Comparison of ENCODE assay signal across 8 cellular contexts in the genomic region with DNA sequence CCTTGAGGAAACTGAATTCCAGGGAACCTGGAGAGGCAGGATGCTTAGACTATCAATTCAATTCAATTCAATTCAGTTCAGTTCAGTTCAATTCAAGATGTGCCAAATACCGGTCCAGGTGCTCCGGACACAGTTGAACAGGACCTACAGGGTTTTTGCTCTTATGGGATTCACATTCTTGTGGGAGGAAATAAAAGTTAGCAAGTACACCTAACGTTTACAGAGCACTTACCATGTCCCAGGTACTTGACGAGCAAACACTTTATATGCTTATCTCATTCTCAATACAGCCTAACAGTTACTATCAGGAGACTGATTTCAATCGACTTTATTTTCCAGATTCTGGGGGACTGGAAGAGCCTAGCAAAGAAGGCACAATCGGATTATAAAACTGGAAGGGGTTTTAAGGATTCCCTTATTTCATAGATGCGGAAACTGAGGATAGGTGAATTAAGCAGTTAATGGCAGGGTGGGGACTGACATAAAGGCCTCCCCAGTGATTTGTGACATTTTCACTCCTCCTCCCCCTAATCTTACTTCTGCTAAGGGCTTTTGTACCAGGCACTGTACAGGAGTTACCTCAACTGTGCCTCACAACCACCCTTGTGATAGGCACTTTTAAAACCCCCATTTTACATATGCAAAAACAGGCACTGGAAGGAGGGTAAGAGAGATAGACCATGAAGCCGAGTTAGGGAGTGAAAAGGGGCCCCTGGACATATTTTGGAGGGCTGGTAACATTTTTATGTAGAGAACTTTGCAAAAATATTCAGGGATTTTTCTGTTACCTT. TPM values are rescaled to one million over a fixed set of nuclear protein-coding genes. Genes with fewer than 3 reads are reported as not detected.
DNase-seq lines count a peak whose midpoint lies in the region; ATAC-seq and TF ChIP-seq lines count a peak whose summit lies in the region.

No MANE protein-coding gene starts in this region.

- H3K27me3 ChIP-seq in KMS-11 (ENCODE audit: insufficient read depth, low read depth) = no peaks in the 10 kb centered on the region
- H3K27me3 ChIP-seq in mammary epithelial cell (ENCODE audit: insufficient read depth, low read length) = no peaks in the 10 kb centered on the region

- H2AFZ ChIP-seq in KMS-11 (ENCODE audit: low read depth) = peak overlapping the region; percentile 87
- H2AFZ ChIP-seq in mammary epithelial cell (ENCODE audit: low read depth, low read length) = peak overlapping the region; percentile 94

- intact Hi-C loops in CD14-positive monocyte (cut with micrococcal nuclease) = loop anchor here (1.0 to 5.0 kb wide), 4 partner anchors 33 to 720 kb away; a partner anchor contains a TSS
- intact Hi-C loops in mammary epithelial cell (cut with micrococcal nuclease) = loop anchor here (5.0 to 10.0 kb wide), 3 partner anchors 135 to 718 kb away; a partner anchor contains a TSS

- in situ Hi-C loops in mammary epithelial cell (cut with MboI; ENCODE audit: low sequenced_read_pairs in 2 of 2) = loop anchor here (10.0 to 25.0 kb wide), 3 partner anchors 435 to 738 kb away; a partner anchor contains a TSS

- H3K27me3 Mint-ChIP-seq in CD14-positive monocyte (ENCODE audit: low read depth in 3 of 3) = peaks cover 0 to 2% (median 0%) of the 10 kb centered on the region in 3 donors
- no peaks in the 10 kb centered on the region for H3K27me3 Mint-ChIP-seq in nephron (ENCODE audit: low read depth)

- no peaks in the 10 kb centered on the region for H3K9me3 ChIP-seq in mammary epithelial cell (replicated peaks; ENCODE audit: insufficient read depth, low read length)

- no peaks in the 10 kb centered on the region for H4K20me1 ChIP-seq in KMS-11 (ENCODE audit: insufficient read depth)
- H4K20me1 ChIP-seq in mammary epithelial cell (ENCODE audit: insufficient read depth, low read length) = no peaks in the 10 kb centered on the region

- H3K36me3 ChIP-seq in KMS-11 (ENCODE audit: insufficient read depth) (no peaks in the 10 kb centered on the region), mammary epithelial cell (ENCODE audit: insufficient read depth, low read length) (no peaks in the 10 kb centered on the region)

- H3K79me2 ChIP-seq in KMS-11 (ENCODE audit: insufficient read depth, low read depth) (peaks cover 31% of the 10 kb centered on the region), mammary epithelial cell (ENCODE audit: insufficient read depth, low read length) (peaks cover 64% of the 10 kb centered on the region)

- CTCF ChIA-PET in mammary epithelial cell (lab: Charles Lee; ENCODE audit: low non-redundant PET) = no interaction called here

- H3K4me2 ChIP-seq in KMS-11 (peak overlapping the region; percentile 51), mammary epithelial cell (ENCODE audit: insufficient read depth, low read depth, low read length) (peak overlapping the region; percentile 82)

- no peak for ATAC-seq in HG02623 (IDR thresholded peaks at IDR 0.05; ENCODE audit: unreplicated experiment)

- DNase-seq in CD14-positive monocyte (ENCODE audit: low spot score) = no peak
- no peak for DNase-seq in mammary epithelial cell
- no peak for DNase-seq in SW480 (ENCODE audit: low spot score)
- DNase-seq in stimulated activated CD4-positive, alpha-beta T cell treated with anti-CD3 and anti-CD28 coated beads, Interleukin-2, amount 100 ng/mL, for 48 hours = no peak
- no peak for DNase-seq in stimulated activated naive CD4-positive, alpha-beta T cell (lab: John Stamatoyannopoulos, UW)

- H3K9me3 Mint-ChIP-seq in CD14-positive monocyte = peaks cover 0 to 2% (median 0%) of the 10 kb centered on the region in 7 donors
- no peaks in the 10 kb centered on the region for H3K9me3 Mint-ChIP-seq in nephron

- 55% methylated on average over 8 of the region's 8 CpGs for WGBS in mammary epithelial cell (ENCODE audit: low coverage, missing lambda C conversion rate)

- H3K27ac ChIP-seq in KMS-11 (0 out of 2 replicates have a peak overlapping the region, but pooled peaks have one; percentile 72), mammary epithelial cell (ENCODE audit: insufficient read depth, low read depth, low read length) (no peak overlapping the region)

- peak overlapping the region; percentile 76; the same call in 1 of the 2 replicates for H3K9ac ChIP-seq in KMS-11
- no peak overlapping the region for H3K9ac ChIP-seq in mammary epithelial cell (ENCODE audit: insufficient read depth, low read length)

- no TSS peak for BruUV-seq in mammary epithelial cell (replicated peaks; lab: Mats Ljungman, UMichigan)

- H3K27ac Mint-ChIP-seq in CD14-positive monocyte (peak overlapping the region; percentile 54 to 94 (median 92)), nephron (peak overlapping the region; percentile 69 to 92 (median 84))

- H3K4me3 Mint-ChIP-seq in CD14-positive monocyte = peak overlapping the region; percentile 95 to 98
- peak overlapping the region; percentile 90 to 94 (median 94) for H3K4me3 Mint-ChIP-seq in nephron

- H3K36me3 Mint-ChIP-seq in CD14-positive monocyte (peaks cover 7 to 10% of the 10 kb centered on the region in 2 donors), nephron (ENCODE audit: low read depth) (peaks cover under 1% of the 10 kb centered on the region)

- H3K4me1 ChIP-seq in KMS-11 (ENCODE audit: low read depth, poor library complexity, severe bottlenecking) (peaks cover 46% of the 10 kb centered on the region), mammary epithelial cell (ENCODE audit: insufficient read depth, low read length) (peaks cover 34% of the 10 kb centered on the region)

- dilution Hi-C loops in mammary epithelial cell (cut with HindIII; ENCODE audit: low sequenced_read_pairs) = loop anchor here (25.0 kb wide), 1 partner anchor 385 kb away; no protein-coding TSS in a partner anchor

- TF ChIP-seq CTCF in CD14-positive monocyte (IDR thresholded peaks at IDR 0.05) (no peak), KMS-11 (conservative IDR thresholded peaks at IDR 0.05; ENCODE audit: low read depth, low read length) (no peak), mammary epithelial cell (conservative IDR thresholded peaks at IDR 0.05 in 1 of 2, IDR thresholded peaks at IDR 0.05 in 1 of 2; ENCODE audit: extremely low read depth in 1 of 2, insufficient read depth in 1 of 2, low read depth in 1 of 2, low read length in 2 of 2) (no peak), nephron (IDR thresholded peaks at IDR 0.05; ENCODE audit: unreplicated experiment in 3 of 3) (no peak)

- H3K4me1 Mint-ChIP-seq in CD14-positive monocyte = peaks cover 47% of the 10 kb centered on the region
- peaks cover 45% of the 10 kb centered on the region for H3K4me1 Mint-ChIP-seq in nephron

- H3K4me3 ChIP-seq in KMS-11 (IDR thresholded peaks at IDR 0.05; ENCODE audit: insufficient read depth, low read depth, low read length) (no peak overlapping the region), mammary epithelial cell (replicated peaks in 1 of 3; ENCODE audit: insufficient read depth in 1 of 3, low read depth in 2 of 3, low read length in 3 of 3) (no peak overlapping the region)

RNA-seq across cellular contexts. Expression of a gene that starts 0.7 kb away (rescaled TPM):
- 10 to 100 TPM; 71.7 to 75.5 TPM for polyA plus RNA-seq in CD14-positive monocyte
- 10 to 100 TPM; 48.4 to 61.2 TPM for total RNA-seq in mammary epithelial cell
- polyA plus RNA-seq in mammary epithelial cell = 35.1 TPM
- 36.3 TPM for polyA minus RNA-seq in mammary epithelial cell

RNA-seq across cellular contexts. Expression of a gene that starts 1.2 kb away (rescaled TPM):
- 1 to 10 TPM; 3.5 to 6.2 TPM for polyA plus RNA-seq in CD14-positive monocyte
- 10 to 100 TPM in 1 of 2 donors, 1 to 10 TPM in 1; 9.3 to 17.2 TPM for total RNA-seq in mammary epithelial cell
- 4.9 TPM for polyA plus RNA-seq in mammary epithelial cell
- polyA minus RNA-seq in mammary epithelial cell = 7.3 TPM

RNA-seq across cellular contexts. Expression of a gene that starts 32.9 kb away (rescaled TPM):
- 10 to 100 TPM; 48.8 to 51.4 TPM for polyA plus RNA-seq in CD14-positive monocyte
- total RNA-seq in mammary epithelial cell = 10 to 100 TPM; 35.2 to 63.1 TPM
- 32.2 TPM for polyA plus RNA-seq in mammary epithelial cell
- polyA minus RNA-seq in mammary epithelial cell = 126 TPM
